Comparison of ENCODE assay signal across 14 cellular contexts in the genomic region with DNA sequence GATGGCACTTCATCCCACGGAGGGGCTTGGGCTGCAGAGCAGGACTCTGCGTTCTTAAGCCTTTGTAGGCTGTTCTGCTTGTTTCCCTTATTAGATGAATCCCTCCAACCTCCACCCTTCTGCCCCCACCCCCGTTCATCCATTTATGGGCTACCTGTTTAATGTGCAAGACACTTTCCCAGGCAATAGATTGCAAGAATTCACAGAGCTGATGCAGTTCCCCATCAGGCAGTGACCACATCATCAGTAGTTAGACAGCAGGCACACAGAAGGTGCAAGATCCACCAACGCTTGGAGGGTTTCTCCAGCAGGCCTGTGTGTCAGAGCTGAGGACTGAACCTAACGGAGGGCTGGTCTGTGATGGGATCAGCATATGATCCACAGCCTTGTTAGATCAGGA. TPM values are rescaled to one million over a fixed set of nuclear protein-coding genes. Genes with fewer than 3 reads are reported as not detected.
"Had no signal": no experiment of that assay in that cellular context is flagged by ENCODE, and none has a peak within 500 bp of the region (broad histone marks: within the 10 kb centered on the region; RNA-seq: fewer than 3 reads in every experiment).

No MANE protein-coding gene starts in this region.

- H3K27me3 ChIP-seq: gastroesophageal sphincter, hepatocyte had no signal

- H3K27ac Mint-ChIP-seq: activated naive CD4-positive, alpha-beta T cell treated with anti-CD3 and anti-CD28 coated beads, Interleukin-2, amount 50 U/mL, for 24 hours; activated T-cell treated with anti-CD3 and anti-CD28 coated beads, Interleukin-2, amount 50 U/mL, for 24 hours; brain had no signal

- H3K9me3 ChIP-seq: gastroesophageal sphincter had no signal

- H3K27me3 Mint-ChIP-seq: activated naive CD4-positive, alpha-beta T cell treated with anti-CD3 and anti-CD28 coated beads, Interleukin-2, amount 50 U/mL, for 24 hours; naive thymus-derived CD8-positive, alpha-beta T cell had no signal

- ATAC-seq: gastroesophageal sphincter had no signal

- H3K9me3 Mint-ChIP-seq: activated naive CD4-positive, alpha-beta T cell treated with anti-CD3 and anti-CD28 coated beads, Interleukin-2, amount 50 U/mL, for 24 hours; activated T-cell treated with anti-CD3 and anti-CD28 coated beads, Interleukin-2, amount 50 U/mL, for 24 hours; brain; naive thymus-derived CD8-positive, alpha-beta T cell had no signal

- H3K36me3 Mint-ChIP-seq: activated naive CD4-positive, alpha-beta T cell treated with anti-CD3 and anti-CD28 coated beads, Interleukin-2, amount 50 U/mL, for 24 hours; brain had no signal

- DNase-seq: activated CD4-positive, CD25-positive, alpha-beta regulatory T cell treated with anti-CD3 and anti-CD28 coated beads, Interleukin-2, amount 50 U/mL, for 72 hours; activated T-cell treated with anti-CD3 and anti-CD28 coated beads, Interleukin-2, amount 50 U/mL, for 24 hours; effector memory CD4-positive, alpha-beta T cell; islet precursor cell; naive thymus-derived CD8-positive, alpha-beta T cell; retina; stimulated activated naive CD8-positive, alpha-beta T cell treated with anti-CD3 and anti-CD28 coated beads, Interleukin-15, Interleukin-2, amounts not matched to agents 100 U/mL and 50 U/mL, for 24 hours; T-helper 9 cell had no signal

- H3K4me3 ChIP-seq: gastroesophageal sphincter, hepatocyte, smooth muscle cell had no signal

- H3K4me3 Mint-ChIP-seq: activated naive CD4-positive, alpha-beta T cell treated with anti-CD3 and anti-CD28 coated beads, Interleukin-2, amount 50 U/mL, for 24 hours; activated T-cell treated with anti-CD3 and anti-CD28 coated beads, Interleukin-2, amount 50 U/mL, for 24 hours; brain had no signal

- H3K79me2 ChIP-seq: hepatocyte had no signal

- H3K4me2 ChIP-seq: hepatocyte, smooth muscle cell had no signal

- H3K27ac ChIP-seq: epithelial cell of prostate, hepatocyte had no signal

- H2AFZ ChIP-seq: hepatocyte had no signal

RNA-seq across cellular contexts. Expression of a gene that starts 35.2 kb away (rescaled TPM):
- total RNA-seq: smooth muscle cell had no signal
- polyA plus RNA-seq: naive thymus-derived CD8-positive, alpha-beta T cell had no signal
